14 cellular contexts compared by ENCODE assay signal in the genomic region with DNA sequence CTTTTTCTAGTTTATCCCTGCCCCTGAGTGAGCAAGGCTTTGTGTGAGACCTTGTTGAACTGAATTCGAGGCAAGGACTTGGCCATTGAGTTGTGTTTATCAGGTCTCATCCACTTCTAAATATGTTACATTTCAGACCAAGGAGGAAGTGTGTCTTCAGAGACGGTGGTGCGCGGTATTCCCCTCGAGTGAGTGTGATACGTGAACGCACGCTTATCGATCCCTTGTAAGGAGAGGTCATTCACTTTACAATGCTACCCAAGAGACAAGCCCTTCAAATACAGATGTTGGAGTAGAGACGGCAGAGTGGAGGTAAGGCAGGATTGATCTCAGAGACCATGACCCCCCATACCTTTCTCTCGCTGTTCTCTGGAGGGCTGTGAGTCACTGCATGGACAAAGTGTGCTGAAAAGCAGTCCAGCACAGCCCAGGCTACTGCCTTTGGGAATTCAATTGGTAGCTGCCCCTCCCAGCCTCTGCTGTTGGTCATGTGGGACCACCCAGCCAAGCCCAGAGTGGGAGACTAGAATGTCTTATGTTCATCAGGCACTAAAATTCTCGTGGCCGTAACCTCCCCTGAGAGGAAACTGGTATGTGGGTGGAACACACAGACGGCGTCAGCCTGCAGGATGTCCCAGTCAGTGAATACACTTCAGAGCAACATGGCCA. TPM values are rescaled to one million over a fixed set of nuclear protein-coding genes. Genes with fewer than 3 reads are reported as not detected.
A peak's percentile ranks its signal among the peaks of the same experiment; 100 is the strongest.
DNase-seq lines count a peak whose midpoint lies in the region; ATAC-seq and TF ChIP-seq lines count a peak whose summit lies in the region.
"Had no signal": no experiment of that assay in that cellular context is flagged by ENCODE, and none has a peak within 500 bp of the region (broad histone marks: within the 10 kb centered on the region; RNA-seq: fewer than 3 reads in every experiment).

No MANE protein-coding gene starts in this region.

- no peak overlapping the region for H3K4me2 ChIP-seq in smooth muscle cell
- H3K4me2 ChIP-seq: GM23338 had no signal

- no peak overlapping the region for H2AFZ ChIP-seq in smooth muscle cell (ENCODE audit: low read depth)
- H2AFZ ChIP-seq: GM23338 had no signal

- H3K4me1 Mint-ChIP-seq in CD4-positive, alpha-beta T cell (ENCODE audit: low read depth), result no peaks in the 10 kb centered on the region
- H3K4me1 Mint-ChIP-seq in activated CD8-positive, alpha-beta T cell treated with anti-CD3 and anti-CD28 coated beads for 36 hours (ENCODE audit: low read depth), result no peaks in the 10 kb centered on the region

- POLR2A ChIA-PET in CD4-positive, alpha-beta T cell (lab: Charles Lee), result no interaction called here
- POLR2A ChIA-PET in activated CD8-positive, alpha-beta T cell treated with anti-CD3 and anti-CD28 coated beads for 36 hours (lab: Charles Lee), result no interaction called here

- H3K4me3 Mint-ChIP-seq in CD4-positive, alpha-beta T cell, result no peak overlapping the region
- no peak overlapping the region for H3K4me3 Mint-ChIP-seq in activated CD8-positive, alpha-beta T cell treated with anti-CD3 and anti-CD28 coated beads for 36 hours
- H3K4me3 Mint-ChIP-seq: activated CD8-positive, alpha-beta T cell treated with anti-CD3 and anti-CD28 coated beads, Interleukin-2, amount 10 ng/mL, durations not matched to agents 7 days and 5 days; GM23338; nephron had no signal

- peaks cover 9% of the 10 kb centered on the region for H3F3A ChIP-seq in smooth muscle cell (ENCODE audit: low read depth)

- H3K27me3 ChIP-seq in CD4-positive, alpha-beta T cell (ENCODE audit: control insufficient read depth, insufficient read depth, low read length), result no peaks in the 10 kb centered on the region
- H3K27me3 ChIP-seq in smooth muscle cell (ENCODE audit: low read depth) (no peaks in the 10 kb centered on the region), tibial artery (no peaks in the 10 kb centered on the region)

- H3K9ac ChIP-seq in smooth muscle cell (ENCODE audit: low read depth), result no peak overlapping the region

- H3K9me3 ChIP-seq in CD4-positive, alpha-beta T cell (ENCODE audit: control insufficient read depth, low read length), result no peaks in the 10 kb centered on the region
- H3K9me3 ChIP-seq in smooth muscle cell (replicated peaks; ENCODE audit: low read depth) (no peaks in the 10 kb centered on the region), tibial artery (no peaks in the 10 kb centered on the region)

- H3K4me3 ChIP-seq in smooth muscle cell, result no peak overlapping the region
- H3K4me3 ChIP-seq in tibial artery, result no peak overlapping the region
- H3K4me3 ChIP-seq: GM23338 had no signal

- DNase-seq in germinal center (ENCODE audit: low spot score) (peak; percentile 62), smooth muscle cell (lab: John Stamatoyannopoulos, UW; ENCODE audit: unreplicated experiment) (no peak), tibial artery (no peak)
- no peak for DNase-seq in CD4-positive, alpha-beta T cell
- DNase-seq in activated CD8-positive, alpha-beta T cell treated with anti-CD3 and anti-CD28 coated beads for 36 hours, result no peak
- DNase-seq: activated CD8-positive, alpha-beta T cell treated with anti-CD3 and anti-CD28 coated beads, Interleukin-2, amount 10 ng/mL, durations not matched to agents 7 days and 5 days; aorta; DMS53; NCI-H510A had no signal

- WGBS in smooth muscle cell (ENCODE audit: low lambda C conversion rate), result 89% methylated on average over 15 of the region's 15 CpGs

- TF ChIP-seq CTCF in CD4-positive, alpha-beta T cell (IDR thresholded peaks at IDR 0.05), result no peak
- TF ChIP-seq CTCF in activated CD8-positive, alpha-beta T cell treated with anti-CD3 and anti-CD28 coated beads for 36 hours (IDR thresholded peaks at IDR 0.05), result no peak
- TF ChIP-seq CTCF in smooth muscle cell (IDR thresholded peaks at IDR 0.05; ENCODE audit: borderline replicate concordance, insufficient read depth, poor library complexity, severe bottlenecking) (no peak), tibial artery (IDR thresholded peaks at IDR 0.05) (no peak)

- no peaks in the 10 kb centered on the region for H3K36me3 ChIP-seq in smooth muscle cell (ENCODE audit: low read depth)
- H3K36me3 ChIP-seq in tibial artery, result peaks cover 9 to 47% (median 17%) of the 10 kb centered on the region in 3 donors

- intact Hi-C loops in CD4-positive, alpha-beta T cell (cut with DNase I, micrococcal nuclease), result no loop called here
- intact Hi-C loops in activated CD8-positive, alpha-beta T cell treated with anti-CD3 and anti-CD28 coated beads for 36 hours (cut with micrococcal nuclease), result no loop called here
- intact Hi-C loops in tibial artery (cut with DNase I; ENCODE audit: low total_unique reads), result no loop called here

- H3K27ac Mint-ChIP-seq in CD4-positive, alpha-beta T cell, result no peak overlapping the region
- H3K27ac Mint-ChIP-seq in activated CD8-positive, alpha-beta T cell treated with anti-CD3 and anti-CD28 coated beads for 36 hours, result no peak overlapping the region
- H3K27ac Mint-ChIP-seq: activated CD8-positive, alpha-beta T cell treated with anti-CD3 and anti-CD28 coated beads, Interleukin-2, amount 10 ng/mL, durations not matched to agents 7 days and 5 days; GM23338; nephron had no signal

- H4K20me1 ChIP-seq in smooth muscle cell (ENCODE audit: low read depth), result no peaks in the 10 kb centered on the region

- H3K36me3 Mint-ChIP-seq in CD4-positive, alpha-beta T cell (ENCODE audit: low read depth), result no peaks in the 10 kb centered on the region
- H3K36me3 Mint-ChIP-seq in activated CD8-positive, alpha-beta T cell treated with anti-CD3 and anti-CD28 coated beads for 36 hours (ENCODE audit: low read depth), result no peaks in the 10 kb centered on the region

- peaks cover 20% of the 10 kb centered on the region for H3K27me3 Mint-ChIP-seq in CD4-positive, alpha-beta T cell
- H3K27me3 Mint-ChIP-seq in activated CD8-positive, alpha-beta T cell treated with anti-CD3 and anti-CD28 coated beads for 36 hours, result peaks cover 9% of the 10 kb centered on the region

- H3K4me1 ChIP-seq in smooth muscle cell (ENCODE audit: low read depth), result peaks cover 6% of the 10 kb centered on the region
- peaks cover 0 to 6% (median 4%) of the 10 kb centered on the region in 4 donors for H3K4me1 ChIP-seq in tibial artery

- ATAC-seq in GM18519 (IDR thresholded peaks at IDR 0.05; ENCODE audit: low FRiP score, unreplicated experiment) (peak; percentile 75), GM21526 (IDR thresholded peaks at IDR 0.05; ENCODE audit: low FRiP score, unreplicated experiment) (peak; percentile 59), HG03139 (IDR thresholded peaks at IDR 0.05; ENCODE audit: unreplicated experiment) (peak; percentile 64)
- no peak for ATAC-seq in CD4-positive, alpha-beta T cell (ENCODE audit: poor library complexity)
- no peak for ATAC-seq in activated CD8-positive, alpha-beta T cell treated with anti-CD3 and anti-CD28 coated beads for 36 hours
- ATAC-seq: activated CD8-positive, alpha-beta T cell treated with anti-CD3 and anti-CD28 coated beads, Interleukin-2, amount 10 ng/mL, durations not matched to agents 7 days and 5 days; GM23338 had no signal

- CTCF ChIA-PET in CD4-positive, alpha-beta T cell (lab: Charles Lee), result no interaction called here
- CTCF ChIA-PET in activated CD8-positive, alpha-beta T cell treated with anti-CD3 and anti-CD28 coated beads for 36 hours (lab: Charles Lee), result no interaction called here

- no peaks in the 10 kb centered on the region for H3K9me3 Mint-ChIP-seq in CD4-positive, alpha-beta T cell
- H3K9me3 Mint-ChIP-seq in activated CD8-positive, alpha-beta T cell treated with anti-CD3 and anti-CD28 coated beads for 36 hours, result no peaks in the 10 kb centered on the region
- H3K9me3 Mint-ChIP-seq: GM23338, nephron had no signal

- H3K27ac ChIP-seq in CD4-positive, alpha-beta T cell (ENCODE audit: low read depth, low read length), result no peak overlapping the region
- H3K27ac ChIP-seq in smooth muscle cell (ENCODE audit: low read depth) (no peak overlapping the region), tibial artery (no peak overlapping the region)

- H3K79me2 ChIP-seq in smooth muscle cell (ENCODE audit: low read depth), result no peaks in the 10 kb centered on the region

RNA-seq across cellular contexts. Expression of a gene that starts 16.3 kb away (rescaled TPM):
- total RNA-seq in CD4-positive, alpha-beta T cell, result not detected
- total RNA-seq in activated CD8-positive, alpha-beta T cell treated with anti-CD3 and anti-CD28 coated beads for 36 hours, result not detected
- 0.18 and 2.3 TPM in 2 replicates for total RNA-seq in smooth muscle cell
- polyA plus RNA-seq in smooth muscle cell, result 0.28 and 0.83 TPM in 2 replicates
- total RNA-seq: activated CD8-positive, alpha-beta T cell treated with anti-CD3 and anti-CD28 coated beads, Interleukin-2, amount 10 ng/mL, durations not matched to agents 7 days and 5 days had no signal

RNA-seq across cellular contexts. Expression of a gene that starts 22.3 kb away (rescaled TPM):
- not detected for total RNA-seq in CD4-positive, alpha-beta T cell
- total RNA-seq in activated CD8-positive, alpha-beta T cell treated with anti-CD3 and anti-CD28 coated beads for 36 hours, result not detected
- 7.6 and 13.0 TPM in 2 replicates for total RNA-seq in smooth muscle cell
- 4.7 and 6.1 TPM in 2 replicates for polyA plus RNA-seq in smooth muscle cell
- total RNA-seq: activated CD8-positive, alpha-beta T cell treated with anti-CD3 and anti-CD28 coated beads, Interleukin-2, amount 10 ng/mL, durations not matched to agents 7 days and 5 days had no signal

Comparison
In these comparisons a context has a peak if more than half of its experiments do, and no peak if none do; other contexts are left out.
1. ATAC-seq: peak in GM18519 (single experiment), GM21526 (single experiment) and HG03139 (single experiment); none in CD4-positive, alpha-beta T cell (single experiment) and activated CD8-positive, alpha-beta T cell treated with anti-CD3 and anti-CD28 coated beads for 36 hours (single experiment).